In genomic region chr3:183664913-183665381, GRCh38 we compare ENCODE assay signal across 16 cellular contexts. TPM values are rescaled to one million over a fixed set of nuclear protein-coding genes. Genes with fewer than 3 reads are reported as not detected.
DNase-seq lines count a peak whose midpoint lies in the region; ATAC-seq, FAIRE-seq and TF ChIP-seq lines count a peak whose summit lies in the region.
"Had no signal": no experiment of that assay in that cellular context is flagged by ENCODE, and none has a peak within 500 bp of the region (broad histone marks: within the 10 kb centered on the region; RNA-seq: fewer than 3 reads in every experiment).

No MANE protein-coding gene starts in this region.

- 71 to 82% (median 78%) methylated on average over 3 of the region's 3 CpGs for WGBS in heart left ventricle, 4 donors
- WGBS in gastroesophageal sphincter (ENCODE audit: low coverage in 1 of 2), 2 donors = 25 to 30% methylated on average over 3 of the region's 3 CpGs

- intact Hi-C loops in heart left ventricle (cut with DNase I) = no loop called here
- intact Hi-C loops in Right ventricle myocardium inferior (cut with DNase I) = no loop called here

- no peaks in the 10 kb centered on the region for H3K9me3 ChIP-seq in heart left ventricle
- H3K9me3 ChIP-seq in astrocyte (ENCODE audit: insufficient read depth, low read depth, low read length) = no peaks in the 10 kb centered on the region
- no peaks in the 10 kb centered on the region for H3K9me3 ChIP-seq in gastroesophageal sphincter
- H3K9me3 ChIP-seq: A549, lower lobe of right lung had no signal

- no peaks in the 10 kb centered on the region for H4K20me1 ChIP-seq in astrocyte (ENCODE audit: insufficient read depth, low read length)

- ATAC-seq in heart left ventricle (peak in 3 of 4 donors; percentile 32 to 75 (median 38)), Right ventricle myocardium inferior (no peak), gastroesophageal sphincter (no peak), HG02938 (IDR thresholded peaks at IDR 0.05; ENCODE audit: unreplicated experiment) (no peak)
- ATAC-seq: A549, HepG2, lower lobe of right lung had no signal

- H3K27ac Mint-ChIP-seq in astrocyte (ENCODE audit: unreplicated experiment) = no peak overlapping the region

- H3K36me3 ChIP-seq in heart left ventricle (peaks cover 0 to 86% (median 71%) of the 10 kb centered on the region in 9 donors), astrocyte (ENCODE audit: insufficient read depth, low read length) (no peaks in the 10 kb centered on the region), gastroesophageal sphincter (peaks cover 0 to 67% of the 10 kb centered on the region in 2 donors)

- no peak overlapping the region for H3K9ac ChIP-seq in astrocyte (ENCODE audit: low read length)

- TF ChIP-seq POLR2A in heart left ventricle (IDR thresholded peaks at IDR 0.05) (no peak), gastroesophageal sphincter (IDR thresholded peaks at IDR 0.05) (no peak)

- H3K4me3 ChIP-seq in heart left ventricle (no peak overlapping the region), astrocyte (ENCODE audit: insufficient read depth, low read depth, low read length) (no peak overlapping the region), gastroesophageal sphincter (no peak overlapping the region)
- H3K4me3 ChIP-seq: A549, lower lobe of right lung, smooth muscle cell had no signal

- H3K27me3 ChIP-seq in heart left ventricle (no peaks in the 10 kb centered on the region), astrocyte (ENCODE audit: insufficient read depth, low read length) (no peaks in the 10 kb centered on the region), gastroesophageal sphincter (no peaks in the 10 kb centered on the region)

- FAIRE-seq in astrocyte (lab: Jason Lieb, UNC) = peak; percentile 87
- FAIRE-seq: A549, HepG2 had no signal

- no peaks in the 10 kb centered on the region for H3K4me1 Mint-ChIP-seq in astrocyte (ENCODE audit: low read depth, unreplicated experiment)

- H3K4me1 ChIP-seq in heart left ventricle (peaks cover 0 to 37% (median 15%) of the 10 kb centered on the region in 12 donors), astrocyte (ENCODE audit: insufficient read depth, low read length) (peaks cover 4% of the 10 kb centered on the region), gastroesophageal sphincter (peaks cover 0 to 45% (median 7%) of the 10 kb centered on the region in 3 donors)
- H3K4me1 ChIP-seq: A549, lower lobe of right lung had no signal

- H3K79me2 ChIP-seq in astrocyte (ENCODE audit: insufficient read depth, low read length) = no peaks in the 10 kb centered on the region

- no peaks in the 10 kb centered on the region for H3K27me3 Mint-ChIP-seq in astrocyte (ENCODE audit: low read depth, unreplicated experiment)

- H3K27ac ChIP-seq in heart left ventricle = peak overlapping the region in 3 of 12 donors; percentile 7 to 50 (median 41)
- peak overlapping the region; percentile 6 for H3K27ac ChIP-seq in astrocyte (ENCODE audit: low read depth, low read length)
- H3K27ac ChIP-seq in gastroesophageal sphincter = peak overlapping the region; percentile 34 to 77 (median 58)
- H3K27ac ChIP-seq: A549, lower lobe of right lung had no signal

- peak overlapping the region; percentile 23 for H3K4me2 ChIP-seq in astrocyte (ENCODE audit: low read length)
- H3K4me2 ChIP-seq: A549, smooth muscle cell had no signal

- H3K36me3 Mint-ChIP-seq in astrocyte (ENCODE audit: low read depth, unreplicated experiment) = peaks cover 19% of the 10 kb centered on the region

- peaks cover 4% of the 10 kb centered on the region for H3K9me3 Mint-ChIP-seq in astrocyte (ENCODE audit: unreplicated experiment)

- H2AFZ ChIP-seq in astrocyte (ENCODE audit: low read depth, low read length) = no peak overlapping the region

- H3K4me3 Mint-ChIP-seq in astrocyte (ENCODE audit: unreplicated experiment) = no peak overlapping the region

- DNase-seq in heart left ventricle (no peak), Right ventricle myocardium inferior (ENCODE audit: missing footprints) (no peak), astrocyte (ENCODE audit: low read depth) (peak; percentile 98), stromal cell of bone marrow (ENCODE audit: low read depth) (peak; percentile 91), NCI-H146 treated with DMSO at 0.1 percent for 48 hours (lab: John Stamatoyannopoulos, UW; ENCODE audit: unreplicated experiment) (no peak), MV-4-11 (lab: John Stamatoyannopoulos, UW) (no peak)
- DNase-seq: activated CD4-positive, alpha-beta T cell treated with anti-CD3 and anti-CD28 coated beads for 4 hours; activated naive CD4-positive, alpha-beta T cell treated with Interleukin-2 at 50 U/mL for 16 hours; lower lobe of right lung; NCI-H2171 treated with DMSO at 0.1 percent for 48 hours; Right ventricle myocardium superior had no signal

- no peak for TF ChIP-seq EP300 in gastroesophageal sphincter (IDR thresholded peaks at IDR 0.05)

- TF ChIP-seq CTCF in heart left ventricle (IDR thresholded peaks at IDR 0.05) = no peak
- no peak for TF ChIP-seq CTCF in astrocyte (IDR thresholded peaks at IDR 0.05; ENCODE audit: insufficient read depth, low read depth, low read length)
- no peak for TF ChIP-seq CTCF in gastroesophageal sphincter (IDR thresholded peaks at IDR 0.05)

RNA-seq across cellular contexts. Expression of gene KLHL24, which starts 29.5 kb away (rescaled TPM):
- 100 to 1,000 TPM; 118 to 275 (median 200) TPM for total RNA-seq in heart left ventricle
- polyA plus RNA-seq in heart left ventricle = 10 to 100 TPM; 16.5 to 35.8 TPM
- 228 TPM for total RNA-seq in Right ventricle myocardium inferior
- 38.7 and 40.1 TPM in 2 replicates for total RNA-seq in astrocyte
- 100 to 1,000 TPM in 3 of 4 donors, 10 to 100 TPM in 1; 94.8 to 148 (median 126) TPM for total RNA-seq in gastroesophageal sphincter

RNA-seq across cellular contexts. Expression of gene YEATS2, which starts 32.6 kb away (rescaled TPM):
- total RNA-seq in heart left ventricle = 10 to 100 TPM in 5 of 9 donors, 1 to 10 TPM in 4; 6.9 to 21.2 (median 11.7) TPM
- polyA plus RNA-seq in heart left ventricle = 1 to 10 TPM; 3.2 to 8.8 TPM
- total RNA-seq in Right ventricle myocardium inferior = 9.0 TPM
- 39.9 and 45.3 TPM in 2 replicates for total RNA-seq in astrocyte
- total RNA-seq in gastroesophageal sphincter = 10 to 100 TPM; 19.3 to 33.1 (median 27.6) TPM

Comparison
In these comparisons a context has a peak if more than half of its experiments do, and no peak if none do; other contexts are left out.
1. ATAC-seq: peak in heart left ventricle (3 of 4); none in Right ventricle myocardium inferior (single experiment), gastroesophageal sphincter (single experiment) and HG02938 (single experiment).
2. DNase-seq: peak in astrocyte (single experiment) and stromal cell of bone marrow (single experiment); none in heart left ventricle (0 of 5), Right ventricle myocardium inferior (single experiment), NCI-H146 treated with DMSO at 0.1 percent for 48 hours (single experiment) and MV-4-11 (single experiment).